8 cellular contexts compared by ENCODE assay signal in genomic region chr4:184265566-184266351, GRCh38. TPM values are rescaled to one million over a fixed set of nuclear protein-coding genes. Genes with fewer than 3 reads are reported as not detected.
DNase-seq lines count a peak whose midpoint lies in the region; ATAC-seq and TF ChIP-seq lines count a peak whose summit lies in the region.

No MANE protein-coding gene starts in this region.

- H3K4me3 ChIP-seq in gastrocnemius medialis = peak overlapping the region in 3 of 4 donors; percentile 4 to 32 (median 5)

- H3K36me3 ChIP-seq in gastrocnemius medialis = no peaks in the 10 kb centered on the region

- no peak overlapping the region for H3K4me3 Mint-ChIP-seq in activated naive CD8-positive, alpha-beta T cell treated with anti-CD3 and anti-CD28 coated beads, Interleukin-2, amount 10 ng/mL, durations not matched to agents 7 days and 5 days

- no peaks in the 10 kb centered on the region for H3K9me3 ChIP-seq in gastrocnemius medialis

- ATAC-seq in GM18517 (IDR thresholded peaks at IDR 0.05; ENCODE audit: unreplicated experiment) (peak; percentile 23), gastrocnemius medialis (no peak), GM19328 (IDR thresholded peaks at IDR 0.05; ENCODE audit: unreplicated experiment) (no peak), omental fat pad (ENCODE audit: low FRiP score) (no peak)
- ATAC-seq in activated naive CD8-positive, alpha-beta T cell treated with anti-CD3 and anti-CD28 coated beads, Interleukin-2, amount 10 ng/mL, durations not matched to agents 7 days and 5 days (ENCODE audit: low read depth) = no peak

- peaks cover 1% of the 10 kb centered on the region for H3K36me3 Mint-ChIP-seq in activated naive CD8-positive, alpha-beta T cell treated with anti-CD3 and anti-CD28 coated beads, Interleukin-2, amount 10 ng/mL, durations not matched to agents 7 days and 5 days

- POLR2A ChIA-PET in activated naive CD8-positive, alpha-beta T cell treated with anti-CD3 and anti-CD28 coated beads, Interleukin-2, amount 10 ng/mL, durations not matched to agents 7 days and 5 days (lab: Charles Lee) = interaction anchor here (1.4 to 4.7 kb wide), 3 partner anchors 16 to 209 kb away, joined by 4 to 36 read pairs (median 16); partner anchors contain the start of gene IRF2

- H3K27me3 Mint-ChIP-seq in activated naive CD8-positive, alpha-beta T cell treated with anti-CD3 and anti-CD28 coated beads, Interleukin-2, amount 10 ng/mL, durations not matched to agents 7 days and 5 days = peaks cover 5% of the 10 kb centered on the region

- in situ Hi-C loops in gastrocnemius medialis (cut with MboI; ENCODE audit: low sequenced_read_pairs in 4 of 4) = loop anchor here in 3 of 4 donors (5.0 to 10.0 kb wide), 3 partner anchors 267 to 379 kb away; partner anchors contain the start of genes CASP3 (in 1 of the 3) and PRIMPOL (in 1 of the 3)

- TF ChIP-seq CTCF in gastrocnemius medialis (IDR thresholded peaks at IDR 0.05 in 4 of 5, conservative IDR thresholded peaks at IDR 0.05 in 1 of 5) (no peak), GM10266 (IDR thresholded peaks at IDR 0.05; ENCODE audit: control insufficient read depth, insufficient read depth, low read depth, missing control alignments) (no peak), omental fat pad (IDR thresholded peaks at IDR 0.05) (no peak)

- intact Hi-C loops in gastrocnemius medialis (cut with DNase I; ENCODE audit: low total_unique reads) = loop anchor here (5.0 to 10.0 kb wide), 3 partner anchors 137 to 379 kb away; partner anchors contain the start of genes CASP3 and PRIMPOL

- no peaks in the 10 kb centered on the region for H3K4me1 ChIP-seq in gastrocnemius medialis

- H3K27me3 ChIP-seq in gastrocnemius medialis = no peaks in the 10 kb centered on the region

- no peak for TF ChIP-seq POLR2A in gastrocnemius medialis (IDR thresholded peaks at IDR 0.05)

- DNase-seq in 8988T = peak; percentile 37
- DNase-seq in MV-4-11 (lab: John Stamatoyannopoulos, UW) = peak; percentile 75
- DNase-seq in activated naive CD8-positive, alpha-beta T cell treated with anti-CD3 and anti-CD28 coated beads, Interleukin-2, amount 10 ng/mL, durations not matched to agents 7 days and 5 days = no peak
- DNase-seq in gastrocnemius medialis = no peak
- DNase-seq in GM10266 (ENCODE audit: extremely low spot score) = no peak
- DNase-seq in omental fat pad (ENCODE audit: low spot score) = no peak

- peaks cover 54% of the 10 kb centered on the region for H3K4me1 Mint-ChIP-seq in activated naive CD8-positive, alpha-beta T cell treated with anti-CD3 and anti-CD28 coated beads, Interleukin-2, amount 10 ng/mL, durations not matched to agents 7 days and 5 days

- H3K27ac Mint-ChIP-seq in activated naive CD8-positive, alpha-beta T cell treated with anti-CD3 and anti-CD28 coated beads, Interleukin-2, amount 10 ng/mL, durations not matched to agents 7 days and 5 days = peak overlapping the region; percentile 38

- peak overlapping the region in 3 of 4 donors; percentile 26 to 80 (median 53) for H3K27ac ChIP-seq in gastrocnemius medialis

- H3K9me3 Mint-ChIP-seq in activated naive CD8-positive, alpha-beta T cell treated with anti-CD3 and anti-CD28 coated beads, Interleukin-2, amount 10 ng/mL, durations not matched to agents 7 days and 5 days = peaks cover 1% of the 10 kb centered on the region

RNA-seq across cellular contexts. Expression of gene ENPP6, which starts 48.1 kb away (rescaled TPM):
- total RNA-seq in activated naive CD8-positive, alpha-beta T cell treated with anti-CD3 and anti-CD28 coated beads, Interleukin-2, amount 10 ng/mL, durations not matched to agents 7 days and 5 days = 1 to 10 TPM in 1 of 2 experiments, under 1 TPM in 1; 0.89 to 1.5 TPM
- total RNA-seq in gastrocnemius medialis (under 1 TPM in 3 of 4 donors, not detected in 1; 0.07 to 0.56 (median 0.20) TPM), omental fat pad (under 1 TPM in 2 of 4 donors, not detected in 2; 0.19 to 0.63 TPM)

Comparison
In these comparisons a context has a peak if more than half of its experiments do, and no peak if none do; other contexts are left out.
1. DNase-seq: peak in 8988T (single experiment) and MV-4-11 (single experiment); none in activated naive CD8-positive, alpha-beta T cell treated with anti-CD3 and anti-CD28 coated beads, Interleukin-2, amount 10 ng/mL, durations not matched to agents 7 days and 5 days (single experiment), gastrocnemius medialis (0 of 2), GM10266 (single experiment) and omental fat pad (single experiment).